Comparison of ENCODE assay signal across 2 cellular contexts in genomic region chr15:29736745-29737023, GRCh38.
TF ChIP-seq lines count a peak whose summit lies in the region.

No MANE protein-coding gene starts in this region.

TF ChIP-seq in endothelial cell of umbilical vein, 7 proteins besides CTCF, POLR2A, EP300 and RAD21 (continued from another document):
- no peak for TF ChIP-seq MAX (IDR thresholded peaks at IDR 0.05; ENCODE audit: insufficient read depth, insufficient read length)
- no peak for TF ChIP-seq MYC (IDR thresholded peaks at IDR 0.05; ENCODE audit: low read depth, low read length)
- peak; percentile 76 for TF ChIP-seq FOS (IDR thresholded peaks at IDR 0.05; ENCODE audit: borderline replicate concordance, insufficient read depth, low read length)
TF ChIP-seq in endothelial cell of umbilical vein: peak in this region for 3.

TF ChIP-seq in HepG2, 621 proteins besides CTCF, POLR2A, EP300 and RAD21 (continued from another document):
- TF ChIP-seq KDM5A (IDR thresholded peaks at IDR 0.05; ENCODE audit: borderline replicate concordance, low read length) = no peak
- TF ChIP-seq NR2F1 (CRISPR knock-in tag; IDR thresholded peaks at IDR 0.05) = peak; percentile 45 to 85; a peak in 3 of 4 replicates
- peak; percentile 17 for TF ChIP-seq SKI (IDR thresholded peaks at IDR 0.05; ENCODE audit: partially characterized antibody)
- no peak for TF ChIP-seq ZNF713 (CRISPR knock-in tag; IDR thresholded peaks at IDR 0.05)
- peak; percentile 80 for TF ChIP-seq NR2F6 (IDR thresholded peaks at IDR 0.05)
- peak; percentile 78 for TF ChIP-seq NR2F6 (CRISPR knock-in tag; IDR thresholded peaks at IDR 0.05)
- TF ChIP-seq SIX4 (CRISPR knock-in tag; IDR thresholded peaks at IDR 0.05) = peak; percentile 80; the same call in 1 of the 2 replicates
- no peak for TF ChIP-seq ONECUT2 (CRISPR knock-in tag; IDR thresholded peaks at IDR 0.05)
- peak; percentile 62; the same call in 1 of the 2 replicates for TF ChIP-seq HMG20A (CRISPR knock-in tag; IDR thresholded peaks at IDR 0.05; ENCODE audit: borderline replicate concordance)
- TF ChIP-seq RARA (CRISPR knock-in tag; IDR thresholded peaks at IDR 0.05) = peak; percentile 77
- peak; percentile 96 for TF ChIP-seq FOSL2 (CRISPR knock-in tag; IDR thresholded peaks at IDR 0.05)
- TF ChIP-seq SOX6 (IDR thresholded peaks at IDR 0.05) = no peak
- TF ChIP-seq SOX6 (CRISPR knock-in tag; IDR thresholded peaks at IDR 0.05) = peak; percentile 21; the same call in 1 of the 2 replicates
- TF ChIP-seq SOX5 (CRISPR knock-in tag; IDR thresholded peaks at IDR 0.05; ENCODE audit: borderline replicate concordance) = peak; percentile 37; the same call in 1 of the 2 replicates
- TF ChIP-seq SAP130 (CRISPR knock-in tag; IDR thresholded peaks at IDR 0.05; ENCODE audit: low read depth) = peak; percentile 47; the same call in 1 of the 2 replicates
- peak; percentile 78 for TF ChIP-seq FOSL1 (CRISPR knock-in tag; IDR thresholded peaks at IDR 0.05; ENCODE audit: borderline replicate concordance)
- peak; percentile 62; the same call in 1 of the 2 replicates for TF ChIP-seq ZNF644 (CRISPR knock-in tag; IDR thresholded peaks at IDR 0.05; ENCODE audit: low read depth)
- TF ChIP-seq SIX1 (CRISPR knock-in tag; IDR thresholded peaks at IDR 0.05; ENCODE audit: borderline replicate concordance) = peak; percentile 44; the same call in 1 of the 2 replicates
- peak; percentile 81 for TF ChIP-seq TCF7 (IDR thresholded peaks at IDR 0.05; ENCODE audit: low read depth)
- peak; percentile 76 for TF ChIP-seq TEAD3 (CRISPR knock-in tag; optimal IDR thresholded peaks at IDR 0.05; ENCODE audit: borderline replicate concordance)
- peak; percentile 52 for TF ChIP-seq ARID5B (CRISPR knock-in tag; IDR thresholded peaks at IDR 0.05)
- TF ChIP-seq ADNP (CRISPR knock-in tag; IDR thresholded peaks at IDR 0.05) = no peak
- no peak for TF ChIP-seq SSRP1 (CRISPR knock-in tag; IDR thresholded peaks at IDR 0.05)
- TF ChIP-seq, protein P1, sequence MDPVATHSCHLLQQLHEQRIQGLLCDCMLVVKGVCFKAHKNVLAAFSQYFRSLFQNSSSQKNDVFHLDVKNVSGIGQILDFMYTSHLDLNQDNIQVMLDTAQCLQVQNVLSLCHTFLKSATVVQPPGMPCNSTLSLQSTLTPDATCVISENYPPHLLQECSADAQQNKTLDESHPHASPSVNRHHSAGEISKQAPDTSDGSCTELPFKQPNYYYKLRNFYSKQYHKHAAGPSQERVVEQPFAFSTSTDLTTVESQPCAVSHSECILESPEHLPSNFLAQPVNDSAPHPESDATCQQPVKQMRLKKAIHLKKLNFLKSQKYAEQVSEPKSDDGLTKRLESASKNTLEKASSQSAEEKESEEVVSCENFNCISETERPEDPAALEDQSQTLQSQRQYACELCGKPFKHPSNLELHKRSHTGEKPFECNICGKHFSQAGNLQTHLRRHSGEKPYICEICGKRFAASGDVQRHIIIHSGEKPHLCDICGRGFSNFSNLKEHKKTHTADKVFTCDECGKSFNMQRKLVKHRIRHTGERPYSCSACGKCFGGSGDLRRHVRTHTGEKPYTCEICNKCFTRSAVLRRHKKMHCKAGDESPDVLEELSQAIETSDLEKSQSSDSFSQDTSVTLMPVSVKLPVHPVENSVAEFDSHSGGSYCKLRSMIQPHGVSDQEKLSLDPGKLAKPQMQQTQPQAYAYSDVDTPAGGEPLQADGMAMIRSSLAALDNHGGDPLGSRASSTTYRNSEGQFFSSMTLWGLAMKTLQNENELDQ (CRISPR knock-in tag; IDR thresholded peaks at IDR 0.05; ENCODE audit: borderline replicate concordance) = no peak
- TF ChIP-seq FOXA3 (CRISPR knock-in tag; IDR thresholded peaks at IDR 0.05) = 0 out of 2 replicates have a peak, but pooled peaks have one; percentile 25
- peak; percentile 36; the same call in 1 of the 2 replicates for TF ChIP-seq RXRA (CRISPR knock-in tag; IDR thresholded peaks at IDR 0.05)
- no peak for TF ChIP-seq CHD2 (IDR thresholded peaks at IDR 0.05; ENCODE audit: low read depth, low read length)
- peak; percentile 50 for TF ChIP-seq NCOA2 (CRISPR knock-in tag; IDR thresholded peaks at IDR 0.05)
- no peak for TF ChIP-seq ZBTB38 (CRISPR knock-in tag; IDR thresholded peaks at IDR 0.05)
- TF ChIP-seq SOX13 (IDR thresholded peaks at IDR 0.05) = no peak
- TF ChIP-seq SOX13 (CRISPR knock-in tag; conservative IDR thresholded peaks at IDR 0.05 in 1 of 2, IDR thresholded peaks at IDR 0.05 in 1 of 2) = peak in 1 of 2 experiments; percentile 52; a peak in 1 of 4 replicates
TF ChIP-seq in HepG2: peak in this region for 23.
